1 cellular context compared by ENCODE assay signal in genomic region chr6:156190270-156190669, GRCh38.
TF ChIP-seq lines count a peak whose summit lies in the region.

No MANE protein-coding gene starts in this region.

TF ChIP-seq in H1, 55 proteins besides CTCF, POLR2A, EP300 and RAD21 (continued from another document):
- TF ChIP-seq CHD7 (IDR thresholded peaks at IDR 0.05; ENCODE audit: insufficient replicate concordance, low read length), result no peak
- TF ChIP-seq KDM5A (IDR thresholded peaks at IDR 0.05; ENCODE audit: low read length), result no peak
- TF ChIP-seq CHD2 (IDR thresholded peaks at IDR 0.05; ENCODE audit: low read length), result no peak
- no peak for TF ChIP-seq GABPA (IDR thresholded peaks at IDR 0.05; ENCODE audit: borderline replicate concordance, insufficient read depth, low read length)
- no peak for TF ChIP-seq SIN3A (conservative IDR thresholded peaks at IDR 0.05 in 1 of 2, IDR thresholded peaks at IDR 0.05 in 1 of 2; ENCODE audit: low read depth in 1 of 2, low read length in 2 of 2)
- TF ChIP-seq FOSL1 (IDR thresholded peaks at IDR 0.05; ENCODE audit: insufficient read depth, low read depth, low read length), result no peak
- no peak for TF ChIP-seq MAFK (IDR thresholded peaks at IDR 0.05; ENCODE audit: low read depth, low read length)
- TF ChIP-seq BRCA1 (IDR thresholded peaks at IDR 0.05; ENCODE audit: low read depth, low read length), result no peak
- no peak for TF ChIP-seq USF2 (IDR thresholded peaks at IDR 0.05; ENCODE audit: low read length)
